14 cellular contexts compared by ENCODE assay signal in the genomic region with DNA sequence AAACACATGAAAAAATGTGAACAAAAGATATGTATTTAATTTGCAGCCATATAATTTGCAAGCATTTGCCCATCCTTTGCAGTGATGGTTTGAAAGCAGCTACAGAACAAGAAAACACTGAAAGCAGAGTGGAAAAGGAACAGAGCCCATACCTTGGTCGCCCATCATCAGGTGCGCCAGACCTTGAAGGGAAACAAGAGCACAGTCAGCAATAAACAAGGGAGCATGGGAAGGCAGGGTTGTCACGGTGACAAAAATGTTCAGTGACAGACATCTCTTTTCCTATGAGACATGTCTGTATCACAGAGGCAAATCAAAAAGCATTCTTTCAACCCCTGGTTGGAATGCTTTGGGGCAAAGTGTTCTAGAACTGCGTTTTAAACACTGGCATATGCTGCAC.
"Had no signal": no experiment of that assay in that cellular context is flagged by ENCODE, and none has a peak within 500 bp of the region (broad histone marks: within the 10 kb centered on the region; RNA-seq: fewer than 3 reads in every experiment).

No MANE protein-coding gene starts in this region.

- H3K4me1 ChIP-seq: breast epithelium, esophagus muscularis mucosa had no signal

- DNase-seq: activated CD4-positive, alpha-beta T cell treated with anti-CD3 and anti-CD28 coated beads for 4 hours; activated CD8-positive, alpha-beta memory T cell treated with anti-CD3 and anti-CD28 coated beads, Interleukin-2, amount 50 U/mL, for 48 hours; activated CD8-positive, alpha-beta T cell treated with anti-CD3 and anti-CD28 coated beads for 36 hours; activated naive CD8-positive, alpha-beta T cell treated with anti-CD3 and anti-CD28 coated beads, Interleukin-2, amount 10 ng/mL, durations not matched to agents 7 days and 5 days; aorta; dorsolateral prefrontal cortex; naive B cell; posterior cingulate gyrus; right cardiac atrium; trophoblast cell had no signal

- H3K4me3 ChIP-seq: breast epithelium, dorsolateral prefrontal cortex, esophagus muscularis mucosa, lung had no signal

- H3K9me3 ChIP-seq: breast epithelium, esophagus muscularis mucosa, neutrophil had no signal

- H3K27me3 ChIP-seq: breast epithelium, dorsolateral prefrontal cortex, esophagus muscularis mucosa, neutrophil had no signal

- H3K36me3 ChIP-seq: breast epithelium, esophagus muscularis mucosa, neutrophil had no signal

- H3K27ac ChIP-seq: breast epithelium, dorsolateral prefrontal cortex, esophagus muscularis mucosa, neutrophil had no signal
